ENCODE assay signal across 7 cellular contexts in genomic region chr20:53721445-53721963, GRCh38.
DNase-seq lines count a peak whose midpoint lies in the region; ATAC-seq, FAIRE-seq and TF ChIP-seq lines count a peak whose summit lies in the region.
"Not testable (repeated sequence)": the region's sequence is repeated elsewhere in the genome, so short reads cannot be mapped to it uniquely, and the experiment has no call there.

No MANE protein-coding gene starts in this region.

- not testable (repeated sequence) for H3K36me3 ChIP-seq in OCI-LY7 (ENCODE audit: insufficient read depth, low read length); GM12878 (ENCODE audit: control insufficient read depth in 2 of 2, insufficient read depth in 2 of 2, low read length in 1 of 2); trophoblast cell (ENCODE audit: control insufficient read depth in 1 of 2, insufficient read depth in 2 of 2, low read length in 2 of 2)

- not testable (repeated sequence) for H2AK5ac ChIP-seq in trophoblast cell (ENCODE audit: low read length)

- H2BK12ac ChIP-seq in trophoblast cell (ENCODE audit: low read length): not testable (repeated sequence)

- H3K18ac ChIP-seq in trophoblast cell (ENCODE audit: low read length): not testable (repeated sequence)

- in situ Hi-C loops in GM12878 (cut with MboI): not testable (repeated sequence)

- not testable (repeated sequence) for TF ChIP-seq POLR2A in GM12878 (IDR thresholded peaks at IDR 0.05; ENCODE audit: low read depth, low read length)

- H3K4me1 ChIP-seq in OCI-LY7 (ENCODE audit: insufficient read depth, low read length, poor library complexity, severe bottlenecking): peaks cover 12% of the 10 kb centered on the region
- H3K4me1 ChIP-seq in GM12878 (ENCODE audit: control insufficient read depth, insufficient read depth, low read length): peaks cover 18% of the 10 kb centered on the region
- H3K4me1 ChIP-seq in trophoblast cell (ENCODE audit: control insufficient read depth in 1 of 2, insufficient read depth in 2 of 2, low read length in 2 of 2): not testable (repeated sequence)

- ATAC-seq in GM18502 (IDR thresholded peaks at IDR 0.05; ENCODE audit: poor library complexity, unreplicated experiment) (peak; percentile 27), GM21447 (IDR thresholded peaks at IDR 0.05; ENCODE audit: unreplicated experiment) (peak; percentile 11), HG02885 (IDR thresholded peaks at IDR 0.05; ENCODE audit: poor library complexity, unreplicated experiment) (peak; percentile 11), GM12878 (peak; percentile 43)

- peak overlapping the region; percentile 42 for H3K4me2 ChIP-seq in OCI-LY7 (ENCODE audit: low read length)
- H3K4me2 ChIP-seq in GM12878 (ENCODE audit: control insufficient read depth, insufficient read depth); trophoblast cell (ENCODE audit: low read length): not testable (repeated sequence)

- H3K4me3 ChIP-seq in OCI-LY7 (ENCODE audit: low read depth, low read length, poor library complexity, severe bottlenecking); GM12878; trophoblast cell (ENCODE audit: low read depth, low read length): not testable (repeated sequence)

- H3K9me3 Mint-ChIP-seq in activated T-cell treated with anti-CD3 and anti-CD28 coated beads, Interleukin-2, amount 50 U/mL, for 24 hours: not testable (repeated sequence)

- H4K12ac ChIP-seq in trophoblast cell (ENCODE audit: low read depth, low read length): not testable (repeated sequence)

- POLR2A ChIA-PET in OCI-LY7 (lab: Charles Lee): not testable (repeated sequence)
- POLR2A ChIA-PET in GM12878 (lab: Charles Lee): interaction anchor here (0.7 kb wide), 1 partner anchor 13 kb away, joined by 4 read pairs; no protein-coding TSS in a partner anchor

- not testable (repeated sequence) for H2AFZ ChIP-seq in OCI-LY7 (ENCODE audit: low read length); GM12878 (ENCODE audit: control insufficient read depth, low read depth, low read length); trophoblast cell (ENCODE audit: insufficient read depth, low read length, poor library complexity)

- not testable (repeated sequence) for H4K20me1 ChIP-seq in OCI-LY7 (ENCODE audit: insufficient read depth, low read length); GM12878 (ENCODE audit: control insufficient read depth, insufficient read depth)

- not testable (repeated sequence) for H3K4ac ChIP-seq in trophoblast cell (ENCODE audit: low read depth, low read length)

- H3K36me3 Mint-ChIP-seq in activated T-cell treated with anti-CD3 and anti-CD28 coated beads, Interleukin-2, amount 50 U/mL, for 24 hours (ENCODE audit: low read depth): not testable (repeated sequence)

- CTCF ChIA-PET in OCI-LY7 (lab: Charles Lee; ENCODE audit: unreplicated experiment): not testable (repeated sequence)
- CTCF ChIA-PET in GM12878 (lab: Yijun Ruan, JAX): interaction anchor here (1.6 kb wide), 1 partner anchor 13 kb away, joined by 4 read pairs; no protein-coding TSS in a partner anchor

- H3K14ac ChIP-seq in trophoblast cell (ENCODE audit: low read length): not testable (repeated sequence)

- not testable (repeated sequence) for TF ChIP-seq EP300 in GM12878 (IDR thresholded peaks at IDR 0.05; ENCODE audit: borderline replicate concordance in 1 of 2, control insufficient read depth in 1 of 2, low read depth in 2 of 2, low read length in 2 of 2)

- peak; percentile 7 for FAIRE-seq in GM12878 (lab: Jason Lieb, UNC)

- peak overlapping the region; percentile 91 for H3K27ac Mint-ChIP-seq in activated T-cell treated with anti-CD3 and anti-CD28 coated beads, Interleukin-2, amount 50 U/mL, for 24 hours

- H3K9me3 ChIP-seq in OCI-LY7 (ENCODE audit: low read length); GM12878 (replicated peaks; ENCODE audit: control insufficient read depth, insufficient read depth, low read length); trophoblast cell (ENCODE audit: insufficient read depth, low read depth, low read length): not testable (repeated sequence)

- intact Hi-C loops in OCI-LY7 (cut with micrococcal nuclease; ENCODE audit: unreplicated experiment); GM12878 (cut with micrococcal nuclease; ENCODE audit: unreplicated experiment): not testable (repeated sequence)

- not testable (repeated sequence) for H4K8ac ChIP-seq in trophoblast cell (ENCODE audit: low read depth, low read length)

- H3K4me1 Mint-ChIP-seq in activated T-cell treated with anti-CD3 and anti-CD28 coated beads, Interleukin-2, amount 50 U/mL, for 24 hours (ENCODE audit: low read depth): peaks cover 14% of the 10 kb centered on the region

- H3K79me1 ChIP-seq in trophoblast cell (ENCODE audit: low read length): not testable (repeated sequence)

- SMC1A ChIA-PET in GM12878 (lab: Charles Lee; ENCODE audit: uncharacterized antibody, unreplicated experiment): interaction anchor here (0.7 to 4.1 kb wide), 5 partner anchors 9 to 45 kb away, joined by 3 to 20 read pairs (median 3); no protein-coding TSS in a partner anchor

- not testable (repeated sequence) for H3K27ac ChIP-seq in OCI-LY7 (ENCODE audit: low read depth, low read length, poor library complexity, severe bottlenecking); trophoblast cell (ENCODE audit: low read depth, low read length)
- peak overlapping the region; percentile 71; the same call in 1 of the 2 replicates for H3K27ac ChIP-seq in GM12878 (ENCODE audit: control insufficient read depth, insufficient read depth)

- H3K79me2 ChIP-seq in OCI-LY7 (ENCODE audit: insufficient read depth, low read depth, low read length); GM12878 (ENCODE audit: control insufficient read depth, insufficient read depth, low read length); trophoblast cell (ENCODE audit: control insufficient read depth, insufficient read depth, low read length, poor library complexity): not testable (repeated sequence)

- not testable (repeated sequence) for TF ChIP-seq CTCF in OCI-LY7 (conservative IDR thresholded peaks at IDR 0.05; ENCODE audit: low read length); GM12878 (IDR thresholded peaks at IDR 0.05 in 2 of 3, conservative IDR thresholded peaks at IDR 0.05 in 1 of 3; ENCODE audit: control insufficient read depth in 2 of 3, extremely low read depth in 1 of 3, insufficient read depth in 1 of 3, low read depth in 3 of 3, low read length in 3 of 3)

- not testable (repeated sequence) for H3K23ac ChIP-seq in trophoblast cell (ENCODE audit: low read length)

- H3K4me3 Mint-ChIP-seq in activated T-cell treated with anti-CD3 and anti-CD28 coated beads, Interleukin-2, amount 50 U/mL, for 24 hours: not testable (repeated sequence)

- H3K9ac ChIP-seq in GM12878 (ENCODE audit: control insufficient read depth, insufficient read depth, low read length); trophoblast cell (ENCODE audit: low read length): not testable (repeated sequence)

- BruUV-seq in OCI-LY7 (replicated peaks; lab: Mats Ljungman, UMichigan); GM12878 (replicated peaks; lab: Mats Ljungman, UMichigan): not testable (repeated sequence)

- not testable (repeated sequence) for DNase-seq in OCI-LY7 (ENCODE audit: low spot score); activated T-cell treated with anti-CD3 and anti-CD28 coated beads, Interleukin-2, amount 50 U/mL, for 24 hours; GM12878 (ENCODE audit: low read depth, low spot score); trophoblast cell

- H2BK120ac ChIP-seq in trophoblast cell (ENCODE audit: insufficient read depth, low read length, poor library complexity): not testable (repeated sequence)

- not testable (repeated sequence) for H3K27me3 ChIP-seq in GM12878 (replicated peaks in 1 of 2; ENCODE audit: control insufficient read depth in 2 of 2, insufficient read depth in 2 of 2, low read length in 1 of 2); trophoblast cell (ENCODE audit: insufficient read depth, low read length)

- not testable (repeated sequence) for H3K27me3 Mint-ChIP-seq in activated T-cell treated with anti-CD3 and anti-CD28 coated beads, Interleukin-2, amount 50 U/mL, for 24 hours

- WGBS in GM12878 (ENCODE audit: insufficient coverage, insufficient replicate concordance, low lambda C conversion rate, missing lambda C conversion rate): 72% methylated on average over 6 of the region's 6 CpGs
- whole genome bisulfite sequencing in trophoblast cell (ENCODE audit: extremely low coverage, insufficient coverage, insufficient read length): no CpG with 5 or more reads among the region's 6 CpGs

- H3K9me2 ChIP-seq in OCI-LY7 (ENCODE audit: insufficient read depth, low read length): not testable (repeated sequence)

- peak overlapping the region; percentile 8 for H4K91ac ChIP-seq in trophoblast cell (ENCODE audit: low read depth, low read length)

- RAD21 ChIA-PET in GM12878 (lab: Charles Lee; ENCODE audit: unreplicated experiment): interaction anchor here (1.5 to 1.7 kb wide), 2 partner anchors 14 to 15 kb away, joined by 5 to 6 read pairs; no protein-coding TSS in a partner anchor

- not testable (repeated sequence) for TF ChIP-seq RAD21 in GM12878 (IDR thresholded peaks at IDR 0.05; ENCODE audit: insufficient read depth, low read depth, low read length)

- not testable (repeated sequence) for H2BK5ac ChIP-seq in trophoblast cell (ENCODE audit: low read depth, low read length, poor library complexity)

TF ChIP-seq in GM12878, 131 proteins besides CTCF, POLR2A, EP300 and RAD21 (continues in another document):
- TF ChIP-seq ETV6 (conservative IDR thresholded peaks at IDR 0.05 in 1 of 2, IDR thresholded peaks at IDR 0.05 in 1 of 2; ENCODE audit: borderline replicate concordance in 1 of 2, low read depth in 1 of 2) (0 out of 4 replicates have a peak, but pooled peaks of 1 of the 2 experiments have one; percentile 24), NFXL1 (IDR thresholded peaks at IDR 0.05; ENCODE audit: borderline replicate concordance) (peak; percentile 47; the same call in 1 of the 2 replicates)
